8 cellular contexts compared by ENCODE assay signal in genomic region chr1:91730781-91731732, GRCh38.
DNase-seq lines count a peak whose midpoint lies in the region; ATAC-seq, FAIRE-seq and TF ChIP-seq lines count a peak whose summit lies in the region.

No MANE protein-coding gene starts in this region.

- TF ChIP-seq CTCF in CD4-positive, alpha-beta T cell (IDR thresholded peaks at IDR 0.05) = no peak
- TF ChIP-seq CTCF in bronchial epithelial cell (IDR thresholded peaks at IDR 0.05; ENCODE audit: insufficient read depth, low read length, severe bottlenecking) (no peak), nephron (IDR thresholded peaks at IDR 0.05; ENCODE audit: unreplicated experiment in 3 of 3) (no peak), mesothelial cell of epicardium (IDR thresholded peaks at IDR 0.05; ENCODE audit: unreplicated experiment) (no peak)

- H3K4me1 Mint-ChIP-seq in CD4-positive, alpha-beta T cell (ENCODE audit: low read depth) = peaks cover 40% of the 10 kb centered on the region
- peaks cover 79% of the 10 kb centered on the region for H3K4me1 Mint-ChIP-seq in nephron
- peaks cover 36% of the 10 kb centered on the region for H3K4me1 Mint-ChIP-seq in mesothelial cell of epicardium

- H3K9me3 Mint-ChIP-seq in CD4-positive, alpha-beta T cell = no peaks in the 10 kb centered on the region
- H3K9me3 Mint-ChIP-seq in nephron (no peaks in the 10 kb centered on the region), mesothelial cell of epicardium (no peaks in the 10 kb centered on the region)

- ATAC-seq in CD4-positive, alpha-beta T cell (ENCODE audit: poor library complexity) = peak; percentile 74
- no peak for ATAC-seq in GM21381 (IDR thresholded peaks at IDR 0.05; ENCODE audit: unreplicated experiment)

- H3K27me3 ChIP-seq in CD4-positive, alpha-beta T cell (ENCODE audit: control insufficient read depth, insufficient read depth, low read length) = no peaks in the 10 kb centered on the region
- H3K27me3 ChIP-seq in bronchial epithelial cell (ENCODE audit: control insufficient read depth, insufficient read depth, low read length) = no peaks in the 10 kb centered on the region

- no peak for DNase-seq in CD4-positive, alpha-beta T cell
- DNase-seq in M059J (ENCODE audit: low read depth) (peak; percentile 59), bronchial epithelial cell (ENCODE audit: low read depth) (peak; percentile 62), mesothelial cell of epicardium (ENCODE audit: low spot score in 2 of 2, unreplicated experiment in 2 of 2) (no peak), HT-29 (ENCODE audit: low spot score) (no peak), NOMO-1 treated with DMSO at 0.1 percent for 48 hours (lab: John Stamatoyannopoulos, UW; ENCODE audit: unreplicated experiment) (no peak)

- FAIRE-seq in bronchial epithelial cell (lab: Jason Lieb, UNC) = no peak

- no peaks in the 10 kb centered on the region for H3K9me3 ChIP-seq in CD4-positive, alpha-beta T cell (ENCODE audit: control insufficient read depth, low read length)

- intact Hi-C loops in CD4-positive, alpha-beta T cell (cut with DNase I, micrococcal nuclease) = no loop called here

- no peak overlapping the region for H3K4me3 ChIP-seq in bronchial epithelial cell (ENCODE audit: low read depth, low read length)

- no peak overlapping the region for H3K27ac ChIP-seq in CD4-positive, alpha-beta T cell (ENCODE audit: low read depth, low read length)

- POLR2A ChIA-PET in CD4-positive, alpha-beta T cell (lab: Charles Lee) = interaction anchor here (0.6 kb wide), 1 partner anchor 433 kb away, joined by 3 read pairs; no protein-coding TSS in a partner anchor

- no peaks in the 10 kb centered on the region for H3K36me3 ChIP-seq in bronchial epithelial cell (ENCODE audit: control insufficient read depth, insufficient read depth, low read length)

- peaks cover 23% of the 10 kb centered on the region for H3K36me3 Mint-ChIP-seq in CD4-positive, alpha-beta T cell (ENCODE audit: low read depth)
- H3K36me3 Mint-ChIP-seq in nephron (ENCODE audit: low read depth) = peaks cover 60% of the 10 kb centered on the region
- H3K36me3 Mint-ChIP-seq in mesothelial cell of epicardium = no peaks in the 10 kb centered on the region

- no peak overlapping the region for H3K27ac Mint-ChIP-seq in CD4-positive, alpha-beta T cell
- H3K27ac Mint-ChIP-seq in nephron (peak overlapping the region; percentile 66 to 89 (median 85)), mesothelial cell of epicardium (no peak overlapping the region)

- H3K4me3 Mint-ChIP-seq in CD4-positive, alpha-beta T cell = peak overlapping the region; percentile 16
- H3K4me3 Mint-ChIP-seq in nephron = peak overlapping the region in 2 of 3 experiments; percentile 8 to 41
- no peak overlapping the region for H3K4me3 Mint-ChIP-seq in mesothelial cell of epicardium

- CTCF ChIA-PET in CD4-positive, alpha-beta T cell (lab: Charles Lee) = no interaction called here

- H3K27me3 Mint-ChIP-seq in CD4-positive, alpha-beta T cell = no peaks in the 10 kb centered on the region
- peaks cover 3% of the 10 kb centered on the region for H3K27me3 Mint-ChIP-seq in nephron (ENCODE audit: low read depth)
- H3K27me3 Mint-ChIP-seq in mesothelial cell of epicardium (ENCODE audit: low read depth) = no peaks in the 10 kb centered on the region

Comparison
In these comparisons a context has a peak if more than half of its experiments do, and no peak if none do; other contexts are left out.
1. DNase-seq: peak in M059J (single experiment) and bronchial epithelial cell (single experiment); none in CD4-positive, alpha-beta T cell (0 of 10), mesothelial cell of epicardium (0 of 2), HT-29 (single experiment) and NOMO-1 treated with DMSO at 0.1 percent for 48 hours (single experiment).
2. H3K27ac Mint-ChIP-seq: peak in nephron (3 of 3); none in CD4-positive, alpha-beta T cell (single experiment) and mesothelial cell of epicardium (single experiment).